Comparison of ENCODE assay signal across 9 cellular contexts in genomic region chr20:373171-373890, GRCh38. TPM values are rescaled to one million over a fixed set of nuclear protein-coding genes. Genes with fewer than 3 reads are reported as not detected.
DNase-seq lines count a peak whose midpoint lies in the region; ATAC-seq, FAIRE-seq and TF ChIP-seq lines count a peak whose summit lies in the region.
"Had no signal": no experiment of that assay in that cellular context is flagged by ENCODE, and none has a peak within 500 bp of the region (broad histone marks: within the 10 kb centered on the region; RNA-seq: fewer than 3 reads in every experiment).

No MANE protein-coding gene starts in this region.

- H3K4me3 ChIP-seq in keratinocyte (ENCODE audit: control insufficient read depth in 2 of 3, extremely low read depth in 1 of 3, insufficient read depth in 2 of 3, low read depth in 1 of 3, low read length in 3 of 3), result no peak overlapping the region
- H3K4me3 ChIP-seq: gastrocnemius medialis had no signal

- H3K4me1 ChIP-seq in keratinocyte (ENCODE audit: control insufficient read depth, extremely low read depth, insufficient read depth, low read length), result peaks cover 30% of the 10 kb centered on the region

- peak overlapping the region; percentile 97 for H3K27ac ChIP-seq in C4-2B
- H3K27ac ChIP-seq in keratinocyte (ENCODE audit: control insufficient read depth, insufficient read depth, low read length), result peak overlapping the region; percentile 89

- H3K9me3 ChIP-seq in keratinocyte (ENCODE audit: control insufficient read depth, low read depth, low read length), result no peaks in the 10 kb centered on the region
- H3K9me3 ChIP-seq: gastrocnemius medialis had no signal

- H3K4me2 ChIP-seq in keratinocyte (ENCODE audit: control insufficient read depth, extremely low read depth, insufficient read depth, low read depth, low read length), result peak overlapping the region; percentile 18

- DNase-seq in Kasumi-1 (lab: John Stamatoyannopoulos, UW) (peak; percentile 80 to 85), astrocyte of the hippocampus (ENCODE audit: low read depth, low spot score) (peak; percentile 26), keratinocyte (ENCODE audit: low read depth, low spot score) (peak; percentile 84), left colon (no peak)
- DNase-seq in activated effector memory CD4-positive, alpha-beta T cell treated with Interleukin-2 at 50 U/mL for 16 hours, result no peak

- intact Hi-C loops in left colon (cut with DNase I, micrococcal nuclease), result no loop called here

- H3K79me2 ChIP-seq in keratinocyte (ENCODE audit: control insufficient read depth, insufficient read depth, low read length), result no peaks in the 10 kb centered on the region

- no peaks in the 10 kb centered on the region for H4K20me1 ChIP-seq in keratinocyte (ENCODE audit: control insufficient read depth, extremely low read depth, insufficient read depth, low read length)

- H3K27me3 ChIP-seq in keratinocyte (ENCODE audit: control insufficient read depth, extremely low read depth, insufficient read depth, low read length), result no peaks in the 10 kb centered on the region
- H3K27me3 ChIP-seq: gastrocnemius medialis had no signal

- H3K9me1 ChIP-seq in keratinocyte (ENCODE audit: control insufficient read depth, extremely low read depth, insufficient read depth, low read length), result no peaks in the 10 kb centered on the region

- H2AFZ ChIP-seq in keratinocyte (ENCODE audit: control insufficient read depth, low read length), result peak overlapping the region; percentile 20

- dilution Hi-C loops in keratinocyte (cut with MboI; ENCODE audit: extremely low pct_ligation_motif_present, low sequenced_read_pairs), result no loop called here

- H3K36me3 ChIP-seq in keratinocyte (ENCODE audit: control insufficient read depth in 2 of 2, extremely low read depth in 1 of 2, insufficient read depth in 2 of 2, low read length in 2 of 2), result no peaks in the 10 kb centered on the region
- H3K36me3 ChIP-seq: gastrocnemius medialis had no signal

- FAIRE-seq in keratinocyte (lab: Jason Lieb, UNC), result peak; percentile 76

- ATAC-seq in GM21737 (IDR thresholded peaks at IDR 0.05; ENCODE audit: unreplicated experiment), result no peak
- no peak for ATAC-seq in GM19397 (IDR thresholded peaks at IDR 0.05; ENCODE audit: unreplicated experiment)
- ATAC-seq in left colon, result no peak

- peak overlapping the region; percentile 38 for H3K9ac ChIP-seq in keratinocyte (ENCODE audit: control insufficient read depth, extremely low read depth, insufficient read depth, low read length)

- TF ChIP-seq CTCF in C4-2B (conservative IDR thresholded peaks at IDR 0.05) (no peak), keratinocyte (optimal IDR thresholded peaks at IDR 0.05 in 1 of 3, IDR thresholded peaks at IDR 0.05 in 1 of 3, conservative IDR thresholded peaks at IDR 0.05 in 1 of 3; ENCODE audit: extremely low read depth in 1 of 3, insufficient read depth in 2 of 3, low read length in 3 of 3) (no peak)

RNA-seq across cellular contexts. Expression of gene TRIB3, which starts 7.2 kb away (rescaled TPM):
- 52.6 to 68.4 TPM (median 57.6 TPM) in 3 replicates for polyA plus RNA-seq in keratinocyte
- polyA plus RNA-seq in keratinocyte (2011; ENCODE audit: low read depth), result 13.0 TPM
- polyA plus RNA-seq in keratinocyte (2011; cell fraction: cytosol; rRNA removed), result 55.6 and 70.2 TPM in 2 replicates
- polyA plus RNA-seq in keratinocyte (2011; cell fraction: nucleus; rRNA removed), result 36.6 and 44.0 TPM in 2 replicates
- polyA plus RNA-seq in keratinocyte (2012; ENCODE audit: low replicate concordance), result 56.1 and 108 TPM in 2 replicates
- polyA minus RNA-seq in keratinocyte, result 52.9 to 56.4 TPM (median 53.6 TPM) in 3 replicates
- polyA minus RNA-seq in keratinocyte (2011; cell fraction: cytosol; rRNA and poly(A)+ RNA removed), result 103 TPM
- polyA minus RNA-seq in keratinocyte (2011; cell fraction: nucleus; rRNA and poly(A)+ RNA removed), result 29.4 and 35.6 TPM in 2 replicates
- 10 to 100 TPM in 1 of 2 donors, 1 to 10 TPM in 1; 6.4 to 16.7 TPM for total RNA-seq in left colon

RNA-seq across cellular contexts. Expression of gene NRSN2, which starts 26.4 kb away (rescaled TPM):
- 10.4 to 29.0 TPM (median 14.0 TPM) in 3 replicates for polyA plus RNA-seq in keratinocyte
- 2.3 TPM for polyA plus RNA-seq in keratinocyte (2011; ENCODE audit: low read depth)
- 12.5 and 32.8 TPM in 2 replicates for polyA plus RNA-seq in keratinocyte (2011; cell fraction: cytosol; rRNA removed)
- 15.1 and 26.5 TPM in 2 replicates for polyA plus RNA-seq in keratinocyte (2011; cell fraction: nucleus; rRNA removed)
- polyA plus RNA-seq in keratinocyte (2012; ENCODE audit: low replicate concordance), result 10.6 and 21.1 TPM in 2 replicates
- polyA minus RNA-seq in keratinocyte, result 8.4 to 20.7 TPM (median 11.2 TPM) in 3 replicates
- polyA minus RNA-seq in keratinocyte (2011; cell fraction: cytosol; rRNA and poly(A)+ RNA removed), result 18.6 TPM
- 9.5 and 10.2 TPM in 2 replicates for polyA minus RNA-seq in keratinocyte (2011; cell fraction: nucleus; rRNA and poly(A)+ RNA removed)
- total RNA-seq in left colon, result 1 to 10 TPM; 9.4 to 10.0 TPM

RNA-seq across cellular contexts. Expression of gene RBCK1, which starts 34.8 kb away (rescaled TPM):
- polyA plus RNA-seq in keratinocyte, result 83.3 to 136 TPM (median 129 TPM) in 3 replicates
- 104 TPM for polyA plus RNA-seq in keratinocyte (2011; ENCODE audit: low read depth)
- 94.2 and 135 TPM in 2 replicates for polyA plus RNA-seq in keratinocyte (2011; cell fraction: cytosol; rRNA removed)
- polyA plus RNA-seq in keratinocyte (2011; cell fraction: nucleus; rRNA removed), result 162 and 239 TPM in 2 replicates
- 131 and 169 TPM in 2 replicates for polyA plus RNA-seq in keratinocyte (2012; ENCODE audit: low replicate concordance)
- 70.6 to 145 TPM (median 76.0 TPM) in 3 replicates for polyA minus RNA-seq in keratinocyte
- 137 TPM for polyA minus RNA-seq in keratinocyte (2011; cell fraction: cytosol; rRNA and poly(A)+ RNA removed)
- polyA minus RNA-seq in keratinocyte (2011; cell fraction: nucleus; rRNA and poly(A)+ RNA removed), result 72.8 and 74.5 TPM in 2 replicates
- 100 to 1,000 TPM; 103 to 134 TPM for total RNA-seq in left colon

RNA-seq across cellular contexts. Expression of gene SOX12, which starts 48.0 kb away (rescaled TPM):
- 1.4 to 3.5 TPM (median 1.9 TPM) in 3 replicates for polyA plus RNA-seq in keratinocyte
- polyA plus RNA-seq in keratinocyte (2011; ENCODE audit: low read depth), result 0.54 TPM
- 1.7 and 3.5 TPM in 2 replicates for polyA plus RNA-seq in keratinocyte (2011; cell fraction: cytosol; rRNA removed)
- 5.4 and 7.0 TPM in 2 replicates for polyA plus RNA-seq in keratinocyte (2011; cell fraction: nucleus; rRNA removed)
- 3.0 and 8.8 TPM in 2 replicates for polyA plus RNA-seq in keratinocyte (2012; ENCODE audit: low replicate concordance)
- 1.2 to 4.6 TPM (median 1.3 TPM) in 3 replicates for polyA minus RNA-seq in keratinocyte
- 4.6 TPM for polyA minus RNA-seq in keratinocyte (2011; cell fraction: cytosol; rRNA and poly(A)+ RNA removed)
- polyA minus RNA-seq in keratinocyte (2011; cell fraction: nucleus; rRNA and poly(A)+ RNA removed), result 1.7 and 2.2 TPM in 2 replicates
- total RNA-seq in left colon, result 1 to 10 TPM; 3.8 to 5.6 TPM

Comparison
In these comparisons a context has a peak if more than half of its experiments do, and no peak if none do; other contexts are left out.
1. DNase-seq: peak in Kasumi-1 (2 of 2), astrocyte of the hippocampus (single experiment) and keratinocyte (single experiment); none in left colon (0 of 2) and activated effector memory CD4-positive, alpha-beta T cell treated with Interleukin-2 at 50 U/mL for 16 hours (single experiment).